ENCODE assay signal across 11 cellular contexts in the genomic region with DNA sequence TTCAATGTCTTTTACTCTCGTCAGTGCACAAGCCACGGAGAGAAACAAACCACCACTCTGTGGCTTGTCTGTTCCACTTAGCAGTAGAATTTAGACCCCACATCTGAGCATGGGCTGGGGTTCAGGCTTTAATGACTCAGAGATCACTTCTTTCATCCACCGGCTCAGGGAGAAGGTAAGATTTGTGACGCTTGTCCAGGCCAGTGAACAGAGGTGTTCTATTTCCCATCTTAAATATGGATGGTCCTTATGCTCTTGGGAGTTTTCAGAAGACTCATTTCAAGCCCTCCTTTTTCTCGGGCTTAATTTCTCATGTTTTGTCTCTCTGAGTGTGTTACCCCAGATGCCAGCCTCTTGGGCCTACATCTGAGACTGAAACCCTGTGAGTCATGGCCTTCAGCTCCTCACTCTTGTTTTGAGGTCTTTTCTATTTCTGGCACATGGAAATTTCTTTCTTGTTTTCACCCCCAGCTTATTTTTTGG.
DNase-seq lines count a peak whose midpoint lies in the region; ATAC-seq, FAIRE-seq and TF ChIP-seq lines count a peak whose summit lies in the region.
"Had no signal": no experiment of that assay in that cellular context is flagged by ENCODE, and none has a peak within 500 bp of the region (broad histone marks: within the 10 kb centered on the region; RNA-seq: fewer than 3 reads in every experiment).

No MANE protein-coding gene starts in this region.

- 87 to 88% methylated on average over 5 of the region's 5 CpGs for WGBS in heart right ventricle, 2 donors

- H3K27me3 ChIP-seq in heart right ventricle, result peaks cover 0 to 7% (median 0%) of the 10 kb centered on the region in 7 donors
- H3K27me3 ChIP-seq: Peyer's patch had no signal

- H3K4me1 Mint-ChIP-seq in activated naive CD4-positive, alpha-beta T cell treated with anti-CD3 and anti-CD28 coated beads, Interleukin-2, amount 50 U/mL, for 24 hours, result peaks cover 4% of the 10 kb centered on the region
- H3K4me1 Mint-ChIP-seq in glutamatergic neuron (ENCODE audit: low read depth, unreplicated experiment), result no peaks in the 10 kb centered on the region

- H3K4me3 Mint-ChIP-seq in activated naive CD4-positive, alpha-beta T cell treated with anti-CD3 and anti-CD28 coated beads, Interleukin-2, amount 50 U/mL, for 24 hours, result no peak overlapping the region
- H3K4me3 Mint-ChIP-seq in glutamatergic neuron (ENCODE audit: unreplicated experiment), result no peak overlapping the region
- H3K4me3 Mint-ChIP-seq: natural killer cell treated with Interleukin-12 subunit alpha and Interleukin-12 subunit beta and Interleukin-15 and Interleukin-18, amount 100 ng/mL, for 72 hours had no signal

- H3K9me3 ChIP-seq in heart right ventricle, result no peaks in the 10 kb centered on the region
- H3K9me3 ChIP-seq: Peyer's patch had no signal

- peaks cover 12% of the 10 kb centered on the region for H3K27me3 Mint-ChIP-seq in activated naive CD4-positive, alpha-beta T cell treated with anti-CD3 and anti-CD28 coated beads, Interleukin-2, amount 50 U/mL, for 24 hours
- no peaks in the 10 kb centered on the region for H3K27me3 Mint-ChIP-seq in glutamatergic neuron (ENCODE audit: unreplicated experiment)

- no peak for FAIRE-seq in GM12892 (lab: Jason Lieb, UNC)

- no peaks in the 10 kb centered on the region for H3K4me1 ChIP-seq in heart right ventricle
- H3K4me1 ChIP-seq: Peyer's patch had no signal

- no peak overlapping the region for H3K4me3 ChIP-seq in heart right ventricle
- H3K4me3 ChIP-seq: Peyer's patch had no signal

- H3K27ac Mint-ChIP-seq in activated naive CD4-positive, alpha-beta T cell treated with anti-CD3 and anti-CD28 coated beads, Interleukin-2, amount 50 U/mL, for 24 hours, result peak overlapping the region; percentile 48
- H3K27ac Mint-ChIP-seq in glutamatergic neuron (ENCODE audit: unreplicated experiment), result no peak overlapping the region
- H3K27ac Mint-ChIP-seq: natural killer cell treated with Interleukin-12 subunit alpha and Interleukin-12 subunit beta and Interleukin-15 and Interleukin-18, amount 100 ng/mL, for 72 hours had no signal

- H3K27ac ChIP-seq in heart right ventricle, result no peak overlapping the region
- H3K27ac ChIP-seq: Peyer's patch had no signal

- H3K9me3 Mint-ChIP-seq in activated naive CD4-positive, alpha-beta T cell treated with anti-CD3 and anti-CD28 coated beads, Interleukin-2, amount 50 U/mL, for 24 hours, result peaks cover 5% of the 10 kb centered on the region
- H3K9me3 Mint-ChIP-seq in glutamatergic neuron (ENCODE audit: unreplicated experiment), result no peaks in the 10 kb centered on the region
- H3K9me3 Mint-ChIP-seq: natural killer cell treated with Interleukin-12 subunit alpha and Interleukin-12 subunit beta and Interleukin-15 and Interleukin-18, amount 100 ng/mL, for 72 hours had no signal

- DNase-seq in GM12892 (ENCODE audit: insufficient read length) (no peak), glutamatergic neuron (no peak), heart right ventricle (no peak), NCI-H2081 (lab: John Stamatoyannopoulos, UW) (no peak)
- DNase-seq: anterior cingulate cortex, Peyer's patch had no signal

- ATAC-seq in GM18499 (IDR thresholded peaks at IDR 0.05; ENCODE audit: insufficient read depth, unreplicated experiment) (peak; percentile 93), GM19468 (IDR thresholded peaks at IDR 0.05; ENCODE audit: extremely low read depth, unreplicated experiment) (peak; percentile 85), HG03103 (IDR thresholded peaks at IDR 0.05; ENCODE audit: low read depth, unreplicated experiment) (peak; percentile 92), heart right ventricle (no peak)

- intact Hi-C loops in heart right ventricle (cut with DNase I), result no loop called here

- TF ChIP-seq CTCF in glutamatergic neuron (IDR thresholded peaks at IDR 0.05; ENCODE audit: partially characterized antibody, unreplicated experiment) (no peak), heart right ventricle (IDR thresholded peaks at IDR 0.05) (no peak)

- H3K36me3 ChIP-seq in heart right ventricle, result no peaks in the 10 kb centered on the region
- H3K36me3 ChIP-seq: Peyer's patch had no signal

- H3K36me3 Mint-ChIP-seq in activated naive CD4-positive, alpha-beta T cell treated with anti-CD3 and anti-CD28 coated beads, Interleukin-2, amount 50 U/mL, for 24 hours, result peaks cover 2% of the 10 kb centered on the region
- H3K36me3 Mint-ChIP-seq in glutamatergic neuron (ENCODE audit: unreplicated experiment), result no peaks in the 10 kb centered on the region
- H3K36me3 Mint-ChIP-seq: natural killer cell treated with Interleukin-12 subunit alpha and Interleukin-12 subunit beta and Interleukin-15 and Interleukin-18, amount 100 ng/mL, for 72 hours had no signal

- no peak for TF ChIP-seq POLR2A in GM12892 (IDR thresholded peaks at IDR 0.05; ENCODE audit: low read depth, low read length)

Comparison
In these comparisons a context has a peak if more than half of its experiments do, and no peak if none do; other contexts are left out.
1. ATAC-seq: peak in GM18499 (single experiment), GM19468 (single experiment) and HG03103 (single experiment); none in heart right ventricle (0 of 8).